ENCODE assay signal across 8 cellular contexts in genomic region chr1:61742620-61743431, GRCh38. TPM values are rescaled to one million over a fixed set of nuclear protein-coding genes. Genes with fewer than 3 reads are reported as not detected.
A peak's percentile ranks its signal among the peaks of the same experiment; 100 is the strongest.
DNase-seq lines count a peak whose midpoint lies in the region; ATAC-seq and TF ChIP-seq lines count a peak whose summit lies in the region.

No MANE protein-coding gene starts in this region.

- H3K27me3 ChIP-seq in dorsolateral prefrontal cortex (no peaks in the 10 kb centered on the region), liver (ENCODE audit: control insufficient read depth in 4 of 4, insufficient read depth in 4 of 4, low read length in 3 of 4) (no peaks in the 10 kb centered on the region)

- peaks cover 20% of the 10 kb centered on the region for H3K4me1 Mint-ChIP-seq in CD14-positive monocyte
- peaks cover 33% of the 10 kb centered on the region for H3K4me1 Mint-ChIP-seq in stimulated activated effector memory CD8-positive, alpha-beta T cell treated with anti-CD3 and anti-CD28 coated beads, Interleukin-12 subunit alpha, Interleukin-12 subunit beta, amount 100 ng/mL, for 72 hours

- no peak for TF ChIP-seq RAD21 in liver (IDR thresholded peaks at IDR 0.05)

- peak overlapping the region; percentile 15 to 98 (median 93) for H3K27ac ChIP-seq in dorsolateral prefrontal cortex
- H3K27ac ChIP-seq in liver (ENCODE audit: low read depth in 1 of 2, low read length in 2 of 2): peak overlapping the region; percentile 88 to 89

- H3K27ac Mint-ChIP-seq in CD14-positive monocyte: peak overlapping the region in 1 of 7 donors; percentile 36
- peak overlapping the region; percentile 51 for H3K27ac Mint-ChIP-seq in stimulated activated effector memory CD8-positive, alpha-beta T cell treated with anti-CD3 and anti-CD28 coated beads, Interleukin-12 subunit alpha, Interleukin-12 subunit beta, amount 100 ng/mL, for 72 hours

- peak overlapping the region; percentile 71 to 80 for H3K9ac ChIP-seq in liver (ENCODE audit: low read depth in 1 of 2, low read length in 2 of 2)

- H3K27me3 Mint-ChIP-seq in CD14-positive monocyte (ENCODE audit: low read depth in 3 of 3): peaks cover 16 to 24% (median 18%) of the 10 kb centered on the region in 3 donors

- H3K36me3 ChIP-seq in liver (ENCODE audit: control insufficient read depth in 4 of 4, insufficient read depth in 3 of 4, low read depth in 1 of 4, low read length in 3 of 4): no peaks in the 10 kb centered on the region

- H3K4me1 ChIP-seq in liver (ENCODE audit: control insufficient read depth in 4 of 4, insufficient read depth in 4 of 4, low read length in 3 of 4): peaks cover 4 to 32% (median 10%) of the 10 kb centered on the region in 4 donors

- no peaks in the 10 kb centered on the region for H3K9me3 ChIP-seq in liver (ENCODE audit: control insufficient read depth in 4 of 4, low read length in 3 of 4)

- intact Hi-C loops in CD14-positive monocyte (cut with micrococcal nuclease): no loop called here
- intact Hi-C loops in dorsolateral prefrontal cortex (cut with DNase I): loop anchor here (1.0 to 2.0 kb wide), 2 partner anchors 18 kb away; partner anchors contain the start of gene TM2D1 (in 2 of the 2)

- ATAC-seq in GM19025 (IDR thresholded peaks at IDR 0.05; ENCODE audit: low read depth, unreplicated experiment): peak; percentile 58
- peak; percentile 56 for ATAC-seq in HG03103 (IDR thresholded peaks at IDR 0.05; ENCODE audit: low read depth, unreplicated experiment)
- peak; percentile 76 for ATAC-seq in stimulated activated effector memory CD8-positive, alpha-beta T cell treated with anti-CD3 and anti-CD28 coated beads, Interleukin-12 subunit alpha, Interleukin-12 subunit beta, amount 100 ng/mL, for 72 hours

- no peaks in the 10 kb centered on the region for H3K36me3 Mint-ChIP-seq in CD14-positive monocyte
- no peaks in the 10 kb centered on the region for H3K36me3 Mint-ChIP-seq in stimulated activated effector memory CD8-positive, alpha-beta T cell treated with anti-CD3 and anti-CD28 coated beads, Interleukin-12 subunit alpha, Interleukin-12 subunit beta, amount 100 ng/mL, for 72 hours

- H3K4me3 ChIP-seq in dorsolateral prefrontal cortex (peak overlapping the region; percentile 58 to 96 (median 85)), liver (ENCODE audit: low read depth in 1 of 3, low read length in 3 of 3) (peak overlapping the region; percentile 73 to 92 (median 82))

- TF ChIP-seq CTCF in CD14-positive monocyte (IDR thresholded peaks at IDR 0.05) (no peak), dorsolateral prefrontal cortex (IDR thresholded peaks at IDR 0.05 in 54 of 56, conservative IDR thresholded peaks at IDR 0.05 in 2 of 56; ENCODE audit: low read depth in 1 of 56, partially characterized antibody in 56 of 56) (peak in 1 of 56 donors; percentile 11), liver (IDR thresholded peaks at IDR 0.05; ENCODE audit: low read depth, low read length, missing input control) (no peak)

- DNase-seq in CD14-positive monocyte (ENCODE audit: low spot score) (no peak), RPMI8226 (peak; percentile 27), dorsolateral prefrontal cortex (peak in 7 of 10 donors; percentile 23 to 72 (median 44)), NCI-H446 treated with DMSO at 0.1 percent for 48 hours (lab: John Stamatoyannopoulos, UW) (no peak)
- peak in 1 of 2 donors; percentile 7 for DNase-seq in stimulated activated effector memory CD8-positive, alpha-beta T cell treated with anti-CD3 and anti-CD28 coated beads, Interleukin-12 subunit alpha, Interleukin-12 subunit beta, amount 100 ng/mL, for 72 hours (ENCODE audit: low spot score in 2 of 2)

- WGBS in liver: 2% methylated on average over 74 of the region's 74 CpGs

- no peaks in the 10 kb centered on the region for H3K9me3 Mint-ChIP-seq in CD14-positive monocyte
- H3K9me3 Mint-ChIP-seq in stimulated activated effector memory CD8-positive, alpha-beta T cell treated with anti-CD3 and anti-CD28 coated beads, Interleukin-12 subunit alpha, Interleukin-12 subunit beta, amount 100 ng/mL, for 72 hours: no peaks in the 10 kb centered on the region

- peak overlapping the region; percentile 69 to 88 for H3K4me3 Mint-ChIP-seq in CD14-positive monocyte
- H3K4me3 Mint-ChIP-seq in stimulated activated effector memory CD8-positive, alpha-beta T cell treated with anti-CD3 and anti-CD28 coated beads, Interleukin-12 subunit alpha, Interleukin-12 subunit beta, amount 100 ng/mL, for 72 hours: peak overlapping the region; percentile 82

TF ChIP-seq in liver, 16 proteins besides CTCF, POLR2A, EP300 and RAD21:
- TF ChIP-seq YY1 (IDR thresholded peaks at IDR 0.05): peak; percentile 22
- TF ChIP-seq REST (IDR thresholded peaks at IDR 0.05): no peak
- no peak for TF ChIP-seq RXRA (IDR thresholded peaks at IDR 0.05)
- no peak for TF ChIP-seq FOXA2 (IDR thresholded peaks at IDR 0.05)
- no peak for TF ChIP-seq HNF4A (conservative IDR thresholded peaks at IDR 0.05)
- TF ChIP-seq FOXA1 (IDR thresholded peaks at IDR 0.05): no peak
- TF ChIP-seq SP1 (IDR thresholded peaks at IDR 0.05): no peak
- no peak for TF ChIP-seq MAX (IDR thresholded peaks at IDR 0.05)
- TF ChIP-seq EGR1 (IDR thresholded peaks at IDR 0.05; ENCODE audit: low read depth in 2 of 2): no peak

RNA-seq across cellular contexts. Expression of gene PATJ, which starts 0.5 kb away (rescaled TPM):
- under 1 TPM in 1 of 2 donors, not detected in 1; 0.23 TPM for polyA plus RNA-seq in CD14-positive monocyte
- 10 to 100 TPM; 12.2 to 32.2 (median 21.0) TPM for total RNA-seq in dorsolateral prefrontal cortex
- total RNA-seq in liver: 10 to 100 TPM; 10.1 to 29.8 TPM
- polyA plus RNA-seq in liver: 1 to 10 TPM; 5.7 to 8.0 TPM

RNA-seq across cellular contexts. Expression of gene TM2D1, which starts 17.9 kb away (rescaled TPM):
- 10 to 100 TPM; 41.8 to 46.6 TPM for polyA plus RNA-seq in CD14-positive monocyte
- 10 to 100 TPM; 28.9 to 60.5 (median 44.1) TPM for total RNA-seq in dorsolateral prefrontal cortex
- total RNA-seq in liver: 10 to 100 TPM; 21.7 to 33.4 TPM
- 10 to 100 TPM; 13.7 to 29.8 TPM for polyA plus RNA-seq in liver

Comparison
In these comparisons a context has a peak if more than half of its experiments do, and no peak if none do; other contexts are left out.
1. DNase-seq: peak in RPMI8226 (single experiment) and dorsolateral prefrontal cortex (7 of 10); none in CD14-positive monocyte (single experiment) and NCI-H446 treated with DMSO at 0.1 percent for 48 hours (single experiment).
2. intact Hi-C loops: an anchor here in dorsolateral prefrontal cortex (1.0 to 2.0 kb wide); none called in CD14-positive monocyte.
3. Peak in every context shown above with its lines, with median percentiles within 50 percentile points of each other: ATAC-seq.